In the genomic region with DNA sequence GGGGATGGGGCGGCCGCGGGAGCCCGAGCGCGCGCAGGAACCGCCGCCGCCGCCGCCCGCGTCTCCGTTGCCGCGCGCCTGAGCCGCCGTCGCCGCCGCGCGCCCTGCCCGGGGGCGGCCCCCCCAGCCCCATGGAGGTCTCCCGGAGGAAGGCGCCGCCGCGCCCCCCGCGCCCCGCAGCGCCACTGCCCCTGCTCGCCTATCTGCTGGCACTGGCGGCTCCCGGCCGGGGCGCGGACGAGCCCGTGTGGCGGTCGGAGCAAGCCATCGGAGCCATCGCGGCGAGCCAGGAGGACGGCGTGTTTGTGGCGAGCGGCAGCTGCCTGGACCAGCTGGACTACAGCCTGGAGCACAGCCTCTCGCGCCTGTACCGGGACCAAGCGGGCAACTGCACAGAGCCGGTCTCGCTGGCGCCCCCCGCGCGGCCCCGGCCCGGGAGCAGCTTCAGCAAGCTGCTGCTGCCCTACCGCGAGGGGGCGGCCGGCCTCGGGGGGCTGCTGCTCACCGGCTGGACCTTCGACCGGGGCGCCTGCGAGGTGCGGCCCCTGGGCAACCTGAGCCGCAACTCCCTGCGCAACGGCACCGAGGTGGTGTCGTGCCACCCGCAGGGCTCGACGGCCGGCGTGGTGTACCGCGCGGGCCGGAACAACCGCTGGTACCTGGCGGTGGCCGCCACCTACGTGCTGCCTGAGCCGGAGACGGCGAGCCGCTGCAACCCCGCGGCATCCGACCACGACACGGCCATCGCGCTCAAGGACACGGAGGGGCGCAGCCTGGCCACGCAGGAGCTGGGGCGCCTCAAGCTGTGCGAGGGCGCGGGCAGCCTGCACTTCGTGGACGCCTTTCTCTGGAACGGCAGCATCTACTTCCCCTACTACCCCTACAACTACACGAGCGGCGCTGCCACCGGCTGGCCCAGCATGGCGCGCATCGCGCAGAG, we compare ENCODE assay signal across 8 cellular contexts. TPM values are rescaled to one million over a fixed set of nuclear protein-coding genes. Genes with fewer than 3 reads are reported as not detected.
DNase-seq lines count a peak whose midpoint lies in the region; ATAC-seq, FAIRE-seq and TF ChIP-seq lines count a peak whose summit lies in the region.

No MANE protein-coding gene starts in this region.

- peak overlapping the region; percentile 84 to 90 for H3K4me2 ChIP-seq in H1 (ENCODE audit: insufficient read depth in 1 of 2, low read depth in 2 of 2, low read length in 2 of 2)

- H2BK5ac ChIP-seq in H1 (ENCODE audit: low read depth, low read length): no peak overlapping the region; the same call in 1 of the 2 replicates

- H3K27me3 ChIP-seq in GM06990 (replicated peaks; ENCODE audit: control insufficient read depth, insufficient read depth, low read length) (no peaks in the 10 kb centered on the region), H1 (replicated peaks in 1 of 4; ENCODE audit: control insufficient read depth in 3 of 4, extremely low read depth in 1 of 4, insufficient read depth in 3 of 4, low read length in 3 of 4) (peaks cover 43 to 78% (median 66%) of the 10 kb centered on the region in 4 experiments), testis (no peaks in the 10 kb centered on the region)

- peaks cover 0 to 3% of the 10 kb centered on the region in 2 experiments for H4K20me1 ChIP-seq in H1 (replicated peaks in 1 of 2; ENCODE audit: control insufficient read depth in 1 of 2, insufficient read depth in 2 of 2, low read length in 2 of 2)

- DNase-seq in GM06990 (ENCODE audit: extremely low read depth, insufficient read length) (peak; percentile 88), H1 (ENCODE audit: low read depth in 1 of 2, low spot score in 2 of 2) (peak in 1 of 2 experiments; percentile 85), midbrain (lab: John Stamatoyannopoulos, UW) (peak; percentile 26), testis (peak; percentile 56)
- peak; percentile 29 to 50 for DNase-seq in activated CD4-positive, alpha-beta T cell treated with anti-CD3 and anti-CD28 coated beads for 4 hours

- no peak for TF ChIP-seq EP300 in H1 (IDR thresholded peaks at IDR 0.05; ENCODE audit: borderline replicate concordance in 1 of 2, low read depth in 2 of 2, low read length in 2 of 2)

- H3K23me2 ChIP-seq in H1 (ENCODE audit: low read depth, low read length): peaks cover 16% of the 10 kb centered on the region; the same call in 1 of the 2 replicates

- no peak overlapping the region for H3K4ac ChIP-seq in H1 (replicated peaks; ENCODE audit: insufficient read length, low read depth, low read length)

- no peak overlapping the region for H2BK120ac ChIP-seq in H1 (replicated peaks; ENCODE audit: low read depth, low read length)

- H2BK12ac ChIP-seq in H1 (ENCODE audit: low read depth, low read length): peak overlapping the region; percentile 72; the same call in 1 of the 2 replicates

- H2AFZ ChIP-seq in H1 (ENCODE audit: low read length): peak overlapping the region; percentile 57; the same call in 1 of the 2 replicates

- no peak overlapping the region for H2AK5ac ChIP-seq in H1 (ENCODE audit: low read depth, low read length)

- peak overlapping the region; percentile 91; the same call in 1 of the 2 replicates for H4K8ac ChIP-seq in H1 (ENCODE audit: extremely low read depth, insufficient read depth, low read length)

- CTCF ChIA-PET in H1 (lab: Charles Lee; ENCODE audit: partially characterized antibody): interaction anchor here (0.7 to 1.4 kb wide), 11 partner anchors 9 to 607 kb away, joined by 3 to 8 read pairs (median 3); no protein-coding TSS in a partner anchor

- H3K9ac ChIP-seq in H1 (replicated peaks in 1 of 4; ENCODE audit: extremely low read depth in 1 of 4, low read depth in 3 of 4, low read length in 3 of 4): no peak overlapping the region; a peak in 1 of 7 replicates

- H3K18ac ChIP-seq in H1 (ENCODE audit: extremely low read depth, low read length): no peak overlapping the region; the same call in 1 of the 2 replicates

- peak overlapping the region; percentile 72 for H3K4me3 ChIP-seq in GM06990 (replicated peaks; ENCODE audit: low read depth, low read length)
- H3K4me3 ChIP-seq in H1 (ENCODE audit: extremely low read depth in 1 of 4, insufficient read depth in 2 of 4, low read depth in 3 of 4, low read length in 4 of 4): peak overlapping the region; percentile 43 to 70 (median 58)
- H3K4me3 ChIP-seq in testis: peak overlapping the region; percentile 54 to 75

- H3K56ac ChIP-seq in H1 (replicated peaks; ENCODE audit: insufficient read length, low read depth, low read length): no peak overlapping the region

- TF ChIP-seq RAD21 in H1 (IDR thresholded peaks at IDR 0.05 in 1 of 2, conservative IDR thresholded peaks at IDR 0.05 in 1 of 2; ENCODE audit: low read depth in 2 of 2, low read length in 2 of 2): peak; percentile 42 to 60; a peak in 3 of 4 replicates

- no peaks in the 10 kb centered on the region for H3K9me3 ChIP-seq in H1 (ENCODE audit: insufficient read depth in 2 of 2, low read depth in 1 of 2, low read length in 1 of 2)
- H3K9me3 ChIP-seq in testis: no peaks in the 10 kb centered on the region

- POLR2A ChIA-PET in H1 (lab: Charles Lee; ENCODE audit: partially characterized antibody): interaction anchor here (0.6 to 1.3 kb wide), 3 partner anchors 35 to 645 kb away, joined by 3 to 4 read pairs (median 3); no protein-coding TSS in a partner anchor

- no peak for TF ChIP-seq POLR2A in H1 (IDR thresholded peaks at IDR 0.05; ENCODE audit: control extremely low read depth in 1 of 2, low read depth in 2 of 2, low read length in 2 of 2)
- no peak for TF ChIP-seq POLR2A in testis (IDR thresholded peaks at IDR 0.05)

- intact Hi-C loops in testis (cut with DNase I; ENCODE audit: low total_unique reads): no loop called here

- FAIRE-seq in H1 (lab: Jason Lieb, UNC): no peak

- H3K36me3 ChIP-seq in GM06990 (ENCODE audit: control insufficient read depth, insufficient read depth, low read length) (no peaks in the 10 kb centered on the region), H1 (ENCODE audit: control insufficient read depth in 2 of 4, insufficient read depth in 4 of 4, low read length in 3 of 4) (no peaks in the 10 kb centered on the region; a peak in 1 of 8 replicates), testis (ENCODE audit: low read depth, missing control alignments) (no peaks in the 10 kb centered on the region)

- no peak overlapping the region for H4K5ac ChIP-seq in H1 (ENCODE audit: insufficient read length, low read depth, low read length)

- H2BK15ac ChIP-seq in H1 (ENCODE audit: low read length): no peak overlapping the region

- TF ChIP-seq CTCF in GM06990 (IDR thresholded peaks at IDR 0.05; ENCODE audit: insufficient read depth, low read length, poor library complexity, severe bottlenecking): peak; percentile 49
- TF ChIP-seq CTCF in LNCAP (IDR thresholded peaks at IDR 0.05): peak; percentile 38; the same call in 1 of the 2 replicates
- TF ChIP-seq CTCF in H1 (IDR thresholded peaks at IDR 0.05; ENCODE audit: control extremely low read depth in 1 of 3, insufficient read depth in 1 of 3, low read depth in 1 of 3, low read length in 3 of 3): peak; percentile 55 to 79 (median 60)
- no peak for TF ChIP-seq CTCF in testis (IDR thresholded peaks at IDR 0.05)

- no peaks in the 10 kb centered on the region for H3K79me2 ChIP-seq in H1 (ENCODE audit: control insufficient read depth in 1 of 2, insufficient read depth in 2 of 2, low read length in 2 of 2)

- no peak overlapping the region for H2BK20ac ChIP-seq in H1 (ENCODE audit: low read length)

- peaks cover 4 to 25% (median 17%) of the 10 kb centered on the region in 4 experiments for H3K4me1 ChIP-seq in H1 (replicated peaks in 1 of 4; ENCODE audit: control insufficient read depth in 3 of 4, insufficient read depth in 4 of 4, low read length in 3 of 4)
- peaks cover 20% of the 10 kb centered on the region for H3K4me1 ChIP-seq in testis

- 4% methylated on average over 101 of the region's 124 CpGs; no CpG with 5 or more reads in 1 of the 2 experiments for WGBS in H1 (ENCODE audit: extremely low coverage in 1 of 2, insufficient coverage in 1 of 2, insufficient read length in 1 of 2, insufficient replicate concordance in 2 of 2, low coverage in 1 of 2, low lambda C conversion rate in 2 of 2, missing lambda C conversion rate in 1 of 2), 2 experiments
- 0% methylated on average over 61 of the region's 124 CpGs; no CpG with 5 or more reads in 1 of the 2 donors for WGBS in testis, 2 donors

- H4K91ac ChIP-seq in H1 (replicated peaks; ENCODE audit: insufficient read length, low read length): no peak overlapping the region

- no peaks in the 10 kb centered on the region for H3K79me1 ChIP-seq in H1 (ENCODE audit: low read depth, low read length)

- H3K23ac ChIP-seq in H1 (ENCODE audit: insufficient read length): no peak overlapping the region

- H3K27ac ChIP-seq in H1 (ENCODE audit: low read depth, low read length) (no peak overlapping the region), testis (peak overlapping the region; percentile 48 to 80)

- peak; percentile 26 for ATAC-seq in GM21619 (IDR thresholded peaks at IDR 0.05; ENCODE audit: unreplicated experiment)
- ATAC-seq in GM18870 (IDR thresholded peaks at IDR 0.05; ENCODE audit: unreplicated experiment): no peak

- H3K14ac ChIP-seq in H1 (ENCODE audit: insufficient read length): no peak overlapping the region

TF ChIP-seq in H1, 55 proteins besides CTCF, POLR2A, EP300 and RAD21 (continues in another document):
- no peak for TF ChIP-seq TAF1 (IDR thresholded peaks at IDR 0.05; ENCODE audit: low read depth, low read length)
- no peak for TF ChIP-seq SAP30 (IDR thresholded peaks at IDR 0.05; ENCODE audit: insufficient read depth, insufficient replicate concordance, low read length)
- TF ChIP-seq KDM1A (IDR thresholded peaks at IDR 0.05; ENCODE audit: borderline replicate concordance, low read length): 0 out of 2 replicates have a peak, but pooled peaks have one; percentile 24
- TF ChIP-seq RNF2 (IDR thresholded peaks at IDR 0.05; ENCODE audit: borderline replicate concordance, low read depth, low read length, missing control alignments, poor library complexity, severe bottlenecking): no peak
- TF ChIP-seq KDM4A (IDR thresholded peaks at IDR 0.05; ENCODE audit: low read depth, low read length, severe bottlenecking): peak; percentile 97

RNA-seq across cellular contexts. Expression of gene PLXNC1, which starts 0.7 kb away (rescaled TPM):
- 1.3 and 2.0 TPM in 2 replicates for total RNA-seq in H1 (2021; fragmentation: NEBNext Ultra II Directional; extraction: Animal tissue kit (Norgen Biotek cat#: 25700))
- polyA plus RNA-seq in H1 (2011; rRNA removed) (0.83 and 0.86 TPM in 2 replicates), testis (ENCODE audit: insufficient read depth, low read depth, low replicate concordance) (36.5 TPM)
- 0.80 TPM for polyA plus RNA-seq in H1 (2011; cell fraction: cytosol; rRNA removed)
- polyA plus RNA-seq in H1 (2011; cell fraction: nucleus; rRNA removed): 1.4 TPM
- polyA plus RNA-seq in H1 (2012, experiment 1 of 2): 1.6 to 2.5 TPM (median 1.8 TPM) in 4 replicates
- polyA plus RNA-seq in H1 (2012, experiment 2 of 2): 0.08 TPM
- 1.2 TPM for polyA plus RNA-seq in H1 (2013, experiment 1 of 2)
- 1.1 TPM for polyA plus RNA-seq in H1 (2013, experiment 2 of 2)
- 3.0 and 5.2 TPM in 2 replicates for polyA minus RNA-seq in H1 (2011; rRNA and poly(A)+ RNA removed)
- 0.81 TPM for polyA minus RNA-seq in H1 (2011; cell fraction: cytosol; rRNA and poly(A)+ RNA removed)
- polyA minus RNA-seq in H1 (2011; cell fraction: nucleus; rRNA and poly(A)+ RNA removed): 6.7 TPM
- total RNA-seq in testis: 100 to 1,000 TPM in 1 of 2 donors, 10 to 100 TPM in 1; 96.5 to 201 TPM

Comparison
In these comparisons a context has a peak if more than half of its experiments do, and no peak if none do; other contexts are left out.
1. CTCF ChIP-seq: peak in GM06990 (single experiment), LNCAP (single experiment) and H1 (3 of 3); none in testis (0 of 3).
2. RNA of gene PLXNC1, which starts 0.7 kb away (total RNA-seq): 96.5 to 201 TPM in testis; 1.3 to 2.0 TPM in H1; every median in the first group is over 10 times any median in the second.
3. Peak in every context shown above with its lines, with median percentiles within 50 percentile points of each other: H3K4me3 ChIP-seq.